Comparison of ENCODE assay signal across 9 cellular contexts in the genomic region with DNA sequence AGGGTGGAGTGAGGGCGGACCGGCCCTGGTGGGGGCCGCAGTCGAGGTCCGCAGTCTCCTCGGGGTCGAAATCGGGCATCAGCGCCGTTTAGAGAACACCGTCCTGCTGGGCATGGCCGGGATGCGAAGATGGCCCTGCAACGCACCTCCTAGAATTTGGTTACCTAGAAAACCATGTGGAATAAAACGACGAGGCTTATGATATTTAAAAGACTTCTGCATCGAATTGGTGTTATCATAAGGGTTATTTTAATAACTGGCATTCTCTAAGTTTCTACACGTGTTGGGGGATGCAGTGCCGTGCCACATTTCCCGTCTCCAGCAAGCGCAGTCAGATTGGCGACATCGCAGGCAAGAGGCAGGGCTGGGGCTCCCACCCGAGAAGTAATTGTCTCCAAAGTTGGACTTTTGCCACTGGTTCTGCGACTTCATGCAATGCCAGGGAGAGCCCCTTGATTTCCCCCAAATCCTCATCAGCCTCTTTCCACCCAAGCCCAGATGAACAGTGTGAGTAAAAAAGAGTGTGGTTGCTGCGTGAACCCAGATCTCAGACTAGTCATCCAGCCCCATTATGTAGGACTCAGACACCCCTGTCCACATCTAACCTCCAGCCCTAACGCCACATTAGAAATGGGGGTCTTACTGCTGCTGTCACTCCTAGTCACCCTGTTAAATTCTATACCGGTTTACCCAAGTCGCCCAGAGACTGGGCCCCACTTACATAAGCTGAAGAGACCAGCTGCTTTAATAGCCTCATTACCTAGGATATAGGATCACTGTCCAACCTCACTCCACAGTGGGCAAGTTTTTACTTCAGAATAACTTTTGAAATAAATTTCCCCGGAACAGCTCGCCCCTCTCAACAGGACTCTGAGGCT. TPM values are rescaled to one million over a fixed set of nuclear protein-coding genes. Genes with fewer than 3 reads are reported as not detected.
DNase-seq lines count a peak whose midpoint lies in the region; ATAC-seq, FAIRE-seq and TF ChIP-seq lines count a peak whose summit lies in the region.
"Had no signal": no experiment of that assay in that cellular context is flagged by ENCODE, and none has a peak within 500 bp of the region (broad histone marks: within the 10 kb centered on the region; RNA-seq: fewer than 3 reads in every experiment).

No MANE protein-coding gene starts in this region.

- ATAC-seq in activated T-helper 17 cell treated with anti-CD3 and anti-CD28 coated beads, Interleukin-2, amount 50 U/mL, for 72 hours (replicated peaks) = peak; percentile 36
- ATAC-seq in psoas muscle (peak in 1 of 4 donors; percentile 10), HG02623 (IDR thresholded peaks at IDR 0.05; ENCODE audit: unreplicated experiment) (no peak)

- peak overlapping the region; percentile 93 to 99 (median 97) for H3K27ac ChIP-seq in BLaER1 treated with 17β-estradiol and CSF1 and Interleukin-3, amounts not matched to agents 10 nM and 100 nM
- peak overlapping the region; percentile 100 for H3K27ac ChIP-seq in psoas muscle

- peaks cover 40 to 68% (median 56%) of the 10 kb centered on the region in 10 experiments for H3K4me1 ChIP-seq in BLaER1 treated with 17β-estradiol and CSF1 and Interleukin-3, amounts not matched to agents 10 nM and 100 nM
- peaks cover 26% of the 10 kb centered on the region for H3K4me1 ChIP-seq in psoas muscle

- H3K27ac Mint-ChIP-seq in IgD-negative memory B cell = peak overlapping the region; percentile 93 to 100 (median 99)
- H3K27ac Mint-ChIP-seq in activated T-helper 17 cell treated with anti-CD3 and anti-CD28 coated beads, Interleukin-2, amount 50 U/mL, for 72 hours = peak overlapping the region; percentile 94
- peak overlapping the region; percentile 94 for H3K27ac Mint-ChIP-seq in glutamatergic neuron (ENCODE audit: unreplicated experiment)

- intact Hi-C loops in psoas muscle (cut with DNase I) (loop anchor here (2.0 to 10.0 kb wide), 5 partner anchors 220 to 850 kb away; partner anchors contain the start of genes INTS6 (in 2 of the 2), WDFY2 (in 2 of the 2) and SUGT1 (in 1 of the 2)), posterior vena cava (cut with DNase I) (no loop called here)

- H3K27me3 Mint-ChIP-seq in IgD-negative memory B cell (no peaks in the 10 kb centered on the region), glutamatergic neuron (ENCODE audit: unreplicated experiment) (peaks cover 10% of the 10 kb centered on the region)
- H3K27me3 Mint-ChIP-seq in activated T-helper 17 cell treated with anti-CD3 and anti-CD28 coated beads, Interleukin-2, amount 50 U/mL, for 72 hours = no peaks in the 10 kb centered on the region

- 11 to 16% (median 11%) methylated on average over 31 of the region's 31 CpGs for WGBS in psoas muscle, 3 donors

- DNase-seq in glutamatergic neuron (no peak), psoas muscle (peak in 1 of 2 donors; percentile 65), GM12891 (ENCODE audit: insufficient read length, low spot score) (no peak), posterior vena cava (ENCODE audit: low spot score) (no peak)

- H3K36me3 ChIP-seq in BLaER1 treated with 17β-estradiol and CSF1 and Interleukin-3, amounts not matched to agents 10 nM and 100 nM = no peaks in the 10 kb centered on the region
- no peaks in the 10 kb centered on the region for H3K36me3 ChIP-seq in psoas muscle (ENCODE audit: insufficient read depth in 1 of 2, low read depth in 1 of 2)

- FAIRE-seq in GM12891 (lab: Jason Lieb, UNC) = no peak

- H3K4me3 ChIP-seq in BLaER1 treated with 17β-estradiol and CSF1 and Interleukin-3, amounts not matched to agents 10 nM and 100 nM = peak overlapping the region; percentile 70 to 84 (median 76)
- peak overlapping the region; percentile 95 for H3K4me3 ChIP-seq in psoas muscle

- peak overlapping the region; percentile 84 to 98 (median 91) for H3K4me2 ChIP-seq in BLaER1 treated with 17β-estradiol and CSF1 and Interleukin-3, amounts not matched to agents 10 nM and 100 nM

- TF ChIP-seq POLR2A in GM12891 (IDR thresholded peaks at IDR 0.05; ENCODE audit: low read depth, low read length) = no peak

- H3K27me3 ChIP-seq in BLaER1 treated with 17β-estradiol and CSF1 and Interleukin-3, amounts not matched to agents 10 nM and 100 nM = peaks cover 0 to 5% (median 0%) of the 10 kb centered on the region in 11 experiments; a peak in 1 of 22 replicates
- H3K27me3 ChIP-seq in psoas muscle (ENCODE audit: insufficient read depth in 3 of 3, low read length in 2 of 3) = no peaks in the 10 kb centered on the region

- H3K36me3 Mint-ChIP-seq in IgD-negative memory B cell (peaks cover 3% of the 10 kb centered on the region), glutamatergic neuron (ENCODE audit: unreplicated experiment) (no peaks in the 10 kb centered on the region)
- peaks cover 20% of the 10 kb centered on the region for H3K36me3 Mint-ChIP-seq in activated T-helper 17 cell treated with anti-CD3 and anti-CD28 coated beads, Interleukin-2, amount 50 U/mL, for 72 hours (ENCODE audit: low read depth)

- H3K4me1 Mint-ChIP-seq in IgD-negative memory B cell (peaks cover 11 to 30% (median 20%) of the 10 kb centered on the region in 3 donors), glutamatergic neuron (ENCODE audit: low read depth, unreplicated experiment) (peaks cover 44% of the 10 kb centered on the region)
- peaks cover 28% of the 10 kb centered on the region for H3K4me1 Mint-ChIP-seq in activated T-helper 17 cell treated with anti-CD3 and anti-CD28 coated beads, Interleukin-2, amount 50 U/mL, for 72 hours

- peak overlapping the region; percentile 90 to 99 (median 95) for H3K9ac ChIP-seq in BLaER1 treated with 17β-estradiol and CSF1 and Interleukin-3, amounts not matched to agents 10 nM and 100 nM

- H3K9me3 ChIP-seq in BLaER1 treated with 17β-estradiol and CSF1 and Interleukin-3, amounts not matched to agents 10 nM and 100 nM (replicated peaks in 1 of 11) = 0 out of 22 replicates have a peak, but pooled peaks cover 0 to 4% (median 0%) of the 10 kb centered on the region in 11 experiments
- no peaks in the 10 kb centered on the region for H3K9me3 ChIP-seq in psoas muscle

- TF ChIP-seq CTCF in glutamatergic neuron (IDR thresholded peaks at IDR 0.05; ENCODE audit: partially characterized antibody, unreplicated experiment) = no peak
- TF ChIP-seq CTCF in psoas muscle (IDR thresholded peaks at IDR 0.05) = no peak

- H3K4me3 Mint-ChIP-seq in IgD-negative memory B cell (peak overlapping the region; percentile 92 to 99 (median 98)), glutamatergic neuron (ENCODE audit: unreplicated experiment) (peak overlapping the region; percentile 92)
- peak overlapping the region; percentile 89 for H3K4me3 Mint-ChIP-seq in activated T-helper 17 cell treated with anti-CD3 and anti-CD28 coated beads, Interleukin-2, amount 50 U/mL, for 72 hours

- H4K20me1 ChIP-seq in BLaER1 treated with 17β-estradiol and CSF1 and Interleukin-3, amounts not matched to agents 10 nM and 100 nM = no peaks in the 10 kb centered on the region

- H3K9me3 Mint-ChIP-seq in IgD-negative memory B cell (no peaks in the 10 kb centered on the region), glutamatergic neuron (ENCODE audit: unreplicated experiment) (peaks cover 12% of the 10 kb centered on the region)
- H3K9me3 Mint-ChIP-seq in activated T-helper 17 cell treated with anti-CD3 and anti-CD28 coated beads, Interleukin-2, amount 50 U/mL, for 72 hours = no peaks in the 10 kb centered on the region

TF ChIP-seq in GM12891, 5 proteins besides CTCF, POLR2A, EP300 and RAD21:
- TF ChIP-seq POLR2AphosphoS5 (IDR thresholded peaks at IDR 0.05; ENCODE audit: low read depth, low read length) = no peak
- TF ChIP-seq SPI1 (IDR thresholded peaks at IDR 0.05; ENCODE audit: low read depth, low read length) = no peak
- no peak for TF ChIP-seq POU2F2 (IDR thresholded peaks at IDR 0.05; ENCODE audit: low read depth, low read length)
- TF ChIP-seq TAF1 (IDR thresholded peaks at IDR 0.05; ENCODE audit: low read depth, low read length) = no peak; the same call in 1 of the 2 replicates
- no peak for TF ChIP-seq PAX5 (IDR thresholded peaks at IDR 0.05; ENCODE audit: insufficient read depth, low read length, severe bottlenecking)
TF ChIP-seq in GM12891: peak in this region for 0.

RNA-seq across cellular contexts. Expression of gene DHRS12, which starts 0.6 kb away (rescaled TPM):
- polyA plus RNA-seq in IgD-negative memory B cell (22.0 TPM), psoas muscle (1 to 10 TPM; 3.4 to 4.9 (median 3.4) TPM)
- total RNA-seq in activated T-helper 17 cell treated with anti-CD3 and anti-CD28 coated beads, Interleukin-2, amount 50 U/mL, for 72 hours = 1 to 10 TPM; 5.0 to 9.6 TPM
- total RNA-seq in glutamatergic neuron (ENCODE audit: unreplicated experiment) (19.8 TPM), psoas muscle (10 to 100 TPM in 1 of 4 donors, 1 to 10 TPM in 3; 4.1 to 10.1 (median 6.9) TPM), posterior vena cava (10 to 100 TPM in 1 of 2 donors, 1 to 10 TPM in 1; 9.9 to 11.1 TPM)
- 9.3 TPM for polyA plus RNA-seq in GM12891 (2012; ENCODE audit: low read depth, missing spikeins)

RNA-seq across cellular contexts. Expression of gene TMEM272, which starts 40.4 kb away (rescaled TPM):
- not detected for polyA plus RNA-seq in IgD-negative memory B cell
- under 1 TPM; 0.16 to 0.17 TPM for total RNA-seq in activated T-helper 17 cell treated with anti-CD3 and anti-CD28 coated beads, Interleukin-2, amount 50 U/mL, for 72 hours
- total RNA-seq in glutamatergic neuron (ENCODE audit: unreplicated experiment) = 0.59 TPM
- total RNA-seq in psoas muscle = under 1 TPM in 3 of 4 donors, not detected in 1; 0.30 to 0.49 (median 0.30) TPM
- under 1 TPM; 0.17 to 0.25 (median 0.18) TPM for polyA plus RNA-seq in psoas muscle
- not detected for polyA plus RNA-seq in GM12891 (2012; ENCODE audit: low read depth, missing spikeins)
- under 1 TPM; 0.10 to 0.14 TPM for total RNA-seq in posterior vena cava
- total RNA-seq: renal cortical epithelial cell had no signal

RNA-seq across cellular contexts. Expression of gene CCDC70, which starts 57.2 kb away (rescaled TPM):
- polyA plus RNA-seq in IgD-negative memory B cell (not detected), psoas muscle (not detected)
- total RNA-seq in activated T-helper 17 cell treated with anti-CD3 and anti-CD28 coated beads, Interleukin-2, amount 50 U/mL, for 72 hours = under 1 TPM; 0.24 to 0.43 TPM
- total RNA-seq in glutamatergic neuron (ENCODE audit: unreplicated experiment) (not detected), psoas muscle (not detected), posterior vena cava (not detected)
- not detected for polyA plus RNA-seq in GM12891 (2012; ENCODE audit: low read depth, missing spikeins)
- total RNA-seq: renal cortical epithelial cell had no signal

Comparison
In these comparisons a context has a peak if more than half of its experiments do, and no peak if none do; other contexts are left out.
1. intact Hi-C loops: an anchor here in psoas muscle (2.0 to 10.0 kb wide); none called in posterior vena cava.